Comparison of ENCODE assay signal across 9 cellular contexts in genomic region chr20:63653041-63653973, GRCh38. TPM values are rescaled to one million over a fixed set of nuclear protein-coding genes. Genes with fewer than 3 reads are reported as not detected.
DNase-seq lines count a peak whose midpoint lies in the region; ATAC-seq and TF ChIP-seq lines count a peak whose summit lies in the region.
"Had no signal": no experiment of that assay in that cellular context is flagged by ENCODE, and none has a peak within 500 bp of the region (broad histone marks: within the 10 kb centered on the region; RNA-seq: fewer than 3 reads in every experiment).

STMN3 (minus strand) TSS chr20:63653424; CDS start chr20:63653345, 79 bp downstream.

- H3K4me1 ChIP-seq in ES-I3 (ENCODE audit: insufficient read depth, low read length): peaks cover 9% of the 10 kb centered on the region
- peaks cover 13 to 39% (median 34%) of the 10 kb centered on the region in 9 donors for H3K4me1 ChIP-seq in heart right ventricle
- peaks cover 7% of the 10 kb centered on the region for H3K4me1 ChIP-seq in osteoblast (ENCODE audit: insufficient read depth, low read length)

- peak within 1 kb of the TSS; percentile 71 for H3K9ac ChIP-seq in ES-I3 (ENCODE audit: low read depth, low read length)

- no peak for TF ChIP-seq CTCF in heart right ventricle (IDR thresholded peaks at IDR 0.05)
- TF ChIP-seq CTCF in osteoblast (IDR thresholded peaks at IDR 0.05; ENCODE audit: extremely low read depth, low read depth, low read length): no peak
- no peak for TF ChIP-seq CTCF in type B pancreatic cell (conservative IDR thresholded peaks at IDR 0.05)

- H3K4me1 Mint-ChIP-seq in T-helper 1 cell treated with Interleukin-12 subunit alpha and Interleukin-12 subunit beta and Interleukin-4 antibody, amounts not matched to agents 30 μg/mL and 1 μg/mL, for 36 hours (ENCODE audit: low read depth): peaks cover 16% of the 10 kb centered on the region
- peaks cover 7% of the 10 kb centered on the region for H3K4me1 Mint-ChIP-seq in type B pancreatic cell (ENCODE audit: unreplicated experiment)

- no peaks in the 10 kb centered on the region for H3K36me3 Mint-ChIP-seq in T-helper 1 cell treated with Interleukin-12 subunit alpha and Interleukin-12 subunit beta and Interleukin-4 antibody, amounts not matched to agents 30 μg/mL and 1 μg/mL, for 36 hours (ENCODE audit: low read depth)
- H3K36me3 Mint-ChIP-seq in type B pancreatic cell: no peaks in the 10 kb centered on the region

- WGBS in heart right ventricle, 2 donors: 2% methylated on average over 36 to 71 of the region's 73 CpGs

- H3K79me2 ChIP-seq in osteoblast (ENCODE audit: insufficient read depth, low read length): no peaks in the 10 kb centered on the region

- intact Hi-C loops in heart right ventricle (cut with DNase I): loop anchor here in 1 of 10 donors (10.0 kb wide), 1 partner anchor 81 kb away; the partner anchor contains the start of genes LIME1 and SLC2A4RG

- peak within 1 kb of the TSS; percentile 65 for H3K4me3 Mint-ChIP-seq in T-helper 1 cell treated with Interleukin-12 subunit alpha and Interleukin-12 subunit beta and Interleukin-4 antibody, amounts not matched to agents 30 μg/mL and 1 μg/mL, for 36 hours
- H3K4me3 Mint-ChIP-seq in type B pancreatic cell: peak within 1 kb of the TSS; percentile 90

- H2AFZ ChIP-seq in osteoblast (ENCODE audit: low read length): no peak within 1 kb of the TSS

- H3K27me3 Mint-ChIP-seq in T-helper 1 cell treated with Interleukin-12 subunit alpha and Interleukin-12 subunit beta and Interleukin-4 antibody, amounts not matched to agents 30 μg/mL and 1 μg/mL, for 36 hours (ENCODE audit: low read depth): peaks cover 23% of the 10 kb centered on the region
- H3K27me3 Mint-ChIP-seq in type B pancreatic cell: no peaks in the 10 kb centered on the region

- peak within 1 kb of the TSS; percentile 53 for H3K4me2 ChIP-seq in osteoblast (ENCODE audit: insufficient read depth, low read length)

- DNase-seq in NCI-H1436 treated with DMSO at 0.1 percent for 48 hours (lab: John Stamatoyannopoulos, UW) (peak; percentile 6), heart right ventricle (peak; percentile 89 to 90), osteoblast (ENCODE audit: insufficient read length, low spot score, missing footprints) (peak; percentile 99), type B pancreatic cell (ENCODE audit: extremely low spot score, unreplicated experiment) (peak; percentile 93)

- ATAC-seq in heart right ventricle (peak; percentile 65 to 78 (median 76)), GM18511 (IDR thresholded peaks at IDR 0.05; ENCODE audit: unreplicated experiment) (no peak)

- no peaks in the 10 kb centered on the region for H4K20me1 ChIP-seq in osteoblast (ENCODE audit: insufficient read depth, low read length)

- no peaks in the 10 kb centered on the region for H3K9me3 Mint-ChIP-seq in T-helper 1 cell treated with Interleukin-12 subunit alpha and Interleukin-12 subunit beta and Interleukin-4 antibody, amounts not matched to agents 30 μg/mL and 1 μg/mL, for 36 hours
- no peaks in the 10 kb centered on the region for H3K9me3 Mint-ChIP-seq in type B pancreatic cell

- H3K27ac ChIP-seq in angular gyrus (ENCODE audit: low read depth, low read length) (peak within 1 kb of the TSS; percentile 97), heart right ventricle (peak within 1 kb of the TSS in 9 of 10 donors; percentile 60 to 83 (median 74)), osteoblast (ENCODE audit: low read depth, low read length) (no peak within 1 kb of the TSS)
- H3K27ac ChIP-seq: epithelial cell of prostate had no signal

- no peaks in the 10 kb centered on the region for H3K9me3 ChIP-seq in ES-I3 (ENCODE audit: control insufficient read depth, insufficient read depth, low read length)
- no peaks in the 10 kb centered on the region for H3K9me3 ChIP-seq in heart right ventricle
- no peaks in the 10 kb centered on the region for H3K9me3 ChIP-seq in osteoblast (ENCODE audit: low read depth, low read length)

- H3K27ac Mint-ChIP-seq in T-helper 1 cell treated with Interleukin-12 subunit alpha and Interleukin-12 subunit beta and Interleukin-4 antibody, amounts not matched to agents 30 μg/mL and 1 μg/mL, for 36 hours: peak within 1 kb of the TSS; percentile 20
- peak within 1 kb of the TSS; percentile 65 for H3K27ac Mint-ChIP-seq in type B pancreatic cell

- H3K27me3 ChIP-seq in heart right ventricle (peaks cover 0 to 23% (median 10%) of the 10 kb centered on the region in 7 donors), osteoblast (ENCODE audit: insufficient read depth, low read length) (peaks cover 9% of the 10 kb centered on the region)

- H3K4me3 ChIP-seq in heart right ventricle (peak within 1 kb of the TSS; percentile 38 to 75 (median 64)), osteoblast (ENCODE audit: insufficient read depth, low read length) (peak within 1 kb of the TSS; percentile 60)

- H3K36me3 ChIP-seq in ES-I3 (ENCODE audit: insufficient read depth, low read length) (no peaks in the 10 kb centered on the region), heart right ventricle (no peaks in the 10 kb centered on the region), osteoblast (ENCODE audit: insufficient read depth, low read length) (no peaks in the 10 kb centered on the region)

RNA-seq across cellular contexts. Expression of gene STMN3, which starts in this region (rescaled TPM):
- total RNA-seq in heart right ventricle (1 to 10 TPM; 1.7 to 9.9 (median 3.9) TPM), osteoblast (1.1 and 2.1 TPM in 2 replicates), type B pancreatic cell (ENCODE audit: low replicate concordance) (38.9 and 40.8 TPM in 2 replicates)
- polyA plus RNA-seq in heart right ventricle: 1 to 10 TPM; 9.7 TPM

Comparison
In these comparisons a context has a peak if more than half of its experiments do, and no peak if none do; other contexts are left out.
1. DNase-seq: peak in every context shown above with its lines; median percentile 99 in osteoblast; 93 in type B pancreatic cell; 90 in heart right ventricle; 6 in NCI-H1436 treated with DMSO at 0.1 percent for 48 hours.